Comparison of ENCODE assay signal across 1 cellular context in genomic region chr1:207003216-207003615, GRCh38.
TF ChIP-seq lines count a peak whose summit lies in the region.

No MANE protein-coding gene starts in this region.

TF ChIP-seq in IMR-90, 13 proteins besides CTCF, POLR2A, EP300 and RAD21:
- no peak for TF ChIP-seq CHD1 (IDR thresholded peaks at IDR 0.05; ENCODE audit: low read depth, low read length)
- no peak for TF ChIP-seq BHLHE40 (IDR thresholded peaks at IDR 0.05; ENCODE audit: low read depth, low read length)
- TF ChIP-seq FOS (IDR thresholded peaks at IDR 0.05; ENCODE audit: low read depth, low read length), result no peak
- TF ChIP-seq ELK1 (IDR thresholded peaks at IDR 0.05; ENCODE audit: borderline replicate concordance, low read depth, low read length), result no peak
- no peak for TF ChIP-seq CEBPB (IDR thresholded peaks at IDR 0.05; ENCODE audit: low read depth, low read length)
- no peak for TF ChIP-seq RFX5 (IDR thresholded peaks at IDR 0.05; ENCODE audit: low read depth, low read length)
- no peak for TF ChIP-seq MAZ (IDR thresholded peaks at IDR 0.05; ENCODE audit: borderline replicate concordance, low read depth, low read length)
- TF ChIP-seq MXI1 (IDR thresholded peaks at IDR 0.05; ENCODE audit: borderline replicate concordance, low read depth, low read length), result no peak
- TF ChIP-seq RCOR1 (IDR thresholded peaks at IDR 0.05; ENCODE audit: insufficient replicate concordance, low read length), result no peak
- no peak for TF ChIP-seq MAFK (IDR thresholded peaks at IDR 0.05; ENCODE audit: low read depth, low read length)
- TF ChIP-seq NFE2L2 (IDR thresholded peaks at IDR 0.05; ENCODE audit: low read depth, low read length), result no peak
- TF ChIP-seq USF2 (IDR thresholded peaks at IDR 0.05; ENCODE audit: low read depth, low read length), result no peak
- no peak for TF ChIP-seq SMC3 (IDR thresholded peaks at IDR 0.05; ENCODE audit: low read depth, low read length)
TF ChIP-seq in IMR-90: peak in this region for 0.
